Comparison of ENCODE assay signal across 1 cellular context in the genomic region with DNA sequence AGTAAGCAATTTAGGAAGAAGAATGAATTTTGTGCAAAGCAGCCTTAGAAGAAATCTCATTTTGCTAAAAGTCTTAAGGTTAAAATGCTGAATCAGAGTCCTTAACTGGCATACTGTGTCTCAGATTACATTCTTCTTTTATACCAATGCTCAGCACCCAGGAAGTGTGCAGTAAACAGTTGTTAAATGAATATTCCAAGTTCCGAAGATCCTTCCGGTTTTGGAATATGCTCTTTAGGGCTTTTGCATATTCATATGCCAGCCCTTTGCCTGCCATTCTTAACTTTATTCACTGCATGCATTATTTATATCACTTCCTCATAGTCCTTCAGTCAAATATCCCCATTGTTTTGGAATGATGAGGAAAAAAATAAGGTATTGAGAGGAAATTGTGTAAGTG.
TF ChIP-seq lines count a peak whose summit lies in the region.

No MANE protein-coding gene starts in this region.

TF ChIP-seq in SK-N-SH treated with all-trans-retinoic acid at 6 μM for 48 hours, 23 proteins besides CTCF, POLR2A, EP300 and RAD21 (continued from another document):
- TF ChIP-seq, protein P1, sequence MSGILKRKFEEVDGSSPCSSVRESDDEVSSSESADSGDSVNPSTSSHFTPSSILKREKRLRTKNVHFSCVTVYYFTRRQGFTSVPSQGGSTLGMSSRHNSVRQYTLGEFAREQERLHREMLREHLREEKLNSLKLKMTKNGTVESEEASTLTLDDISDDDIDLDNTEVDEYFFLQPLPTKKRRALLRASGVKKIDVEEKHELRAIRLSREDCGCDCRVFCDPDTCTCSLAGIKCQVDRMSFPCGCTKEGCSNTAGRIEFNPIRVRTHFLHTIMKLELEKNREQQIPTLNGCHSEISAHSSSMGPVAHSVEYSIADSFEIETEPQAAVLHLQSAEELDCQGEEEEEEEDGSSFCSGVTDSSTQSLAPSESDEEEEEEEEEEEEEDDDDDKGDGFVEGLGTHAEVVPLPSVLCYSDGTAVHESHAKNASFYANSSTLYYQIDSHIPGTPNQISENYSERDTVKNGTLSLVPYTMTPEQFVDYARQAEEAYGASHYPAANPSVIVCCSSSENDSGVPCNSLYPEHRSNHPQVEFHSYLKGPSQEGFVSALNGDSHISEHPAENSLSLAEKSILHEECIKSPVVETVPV (CRISPR knock-in tag; IDR thresholded peaks at IDR 0.05): no peak
- no peak for TF ChIP-seq ZNF565 (CRISPR knock-in tag; conservative IDR thresholded peaks at IDR 0.05; ENCODE audit: low read depth)
- TF ChIP-seq ZC3H10 (CRISPR knock-in tag; IDR thresholded peaks at IDR 0.05): no peak
